ENCODE assay signal across 2 cellular contexts in the genomic region with DNA sequence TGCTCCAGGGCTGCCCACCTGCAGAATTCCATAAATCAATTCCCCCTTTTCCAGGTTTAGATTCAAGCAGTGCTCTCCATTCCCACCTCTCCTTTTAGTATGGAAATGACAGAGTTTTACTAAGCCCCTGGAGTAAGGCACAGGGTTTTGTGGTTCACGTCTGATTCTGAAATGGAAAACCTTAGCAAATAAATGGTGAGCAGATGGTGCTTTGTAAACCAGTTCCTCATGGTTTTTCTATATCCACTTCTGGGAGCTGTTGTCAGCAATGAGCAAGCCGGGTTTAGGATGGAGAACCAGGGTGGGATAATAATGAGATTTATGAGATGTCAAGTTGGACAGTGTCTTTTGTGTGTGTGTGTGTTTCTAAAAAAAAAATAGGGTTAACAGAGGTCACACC.
TF ChIP-seq lines count a peak whose summit lies in the region.

No MANE protein-coding gene starts in this region.

TF ChIP-seq in GM23338, 12 proteins besides CTCF, POLR2A, EP300 and RAD21 (continued from another document):
- TF ChIP-seq, protein P1, sequence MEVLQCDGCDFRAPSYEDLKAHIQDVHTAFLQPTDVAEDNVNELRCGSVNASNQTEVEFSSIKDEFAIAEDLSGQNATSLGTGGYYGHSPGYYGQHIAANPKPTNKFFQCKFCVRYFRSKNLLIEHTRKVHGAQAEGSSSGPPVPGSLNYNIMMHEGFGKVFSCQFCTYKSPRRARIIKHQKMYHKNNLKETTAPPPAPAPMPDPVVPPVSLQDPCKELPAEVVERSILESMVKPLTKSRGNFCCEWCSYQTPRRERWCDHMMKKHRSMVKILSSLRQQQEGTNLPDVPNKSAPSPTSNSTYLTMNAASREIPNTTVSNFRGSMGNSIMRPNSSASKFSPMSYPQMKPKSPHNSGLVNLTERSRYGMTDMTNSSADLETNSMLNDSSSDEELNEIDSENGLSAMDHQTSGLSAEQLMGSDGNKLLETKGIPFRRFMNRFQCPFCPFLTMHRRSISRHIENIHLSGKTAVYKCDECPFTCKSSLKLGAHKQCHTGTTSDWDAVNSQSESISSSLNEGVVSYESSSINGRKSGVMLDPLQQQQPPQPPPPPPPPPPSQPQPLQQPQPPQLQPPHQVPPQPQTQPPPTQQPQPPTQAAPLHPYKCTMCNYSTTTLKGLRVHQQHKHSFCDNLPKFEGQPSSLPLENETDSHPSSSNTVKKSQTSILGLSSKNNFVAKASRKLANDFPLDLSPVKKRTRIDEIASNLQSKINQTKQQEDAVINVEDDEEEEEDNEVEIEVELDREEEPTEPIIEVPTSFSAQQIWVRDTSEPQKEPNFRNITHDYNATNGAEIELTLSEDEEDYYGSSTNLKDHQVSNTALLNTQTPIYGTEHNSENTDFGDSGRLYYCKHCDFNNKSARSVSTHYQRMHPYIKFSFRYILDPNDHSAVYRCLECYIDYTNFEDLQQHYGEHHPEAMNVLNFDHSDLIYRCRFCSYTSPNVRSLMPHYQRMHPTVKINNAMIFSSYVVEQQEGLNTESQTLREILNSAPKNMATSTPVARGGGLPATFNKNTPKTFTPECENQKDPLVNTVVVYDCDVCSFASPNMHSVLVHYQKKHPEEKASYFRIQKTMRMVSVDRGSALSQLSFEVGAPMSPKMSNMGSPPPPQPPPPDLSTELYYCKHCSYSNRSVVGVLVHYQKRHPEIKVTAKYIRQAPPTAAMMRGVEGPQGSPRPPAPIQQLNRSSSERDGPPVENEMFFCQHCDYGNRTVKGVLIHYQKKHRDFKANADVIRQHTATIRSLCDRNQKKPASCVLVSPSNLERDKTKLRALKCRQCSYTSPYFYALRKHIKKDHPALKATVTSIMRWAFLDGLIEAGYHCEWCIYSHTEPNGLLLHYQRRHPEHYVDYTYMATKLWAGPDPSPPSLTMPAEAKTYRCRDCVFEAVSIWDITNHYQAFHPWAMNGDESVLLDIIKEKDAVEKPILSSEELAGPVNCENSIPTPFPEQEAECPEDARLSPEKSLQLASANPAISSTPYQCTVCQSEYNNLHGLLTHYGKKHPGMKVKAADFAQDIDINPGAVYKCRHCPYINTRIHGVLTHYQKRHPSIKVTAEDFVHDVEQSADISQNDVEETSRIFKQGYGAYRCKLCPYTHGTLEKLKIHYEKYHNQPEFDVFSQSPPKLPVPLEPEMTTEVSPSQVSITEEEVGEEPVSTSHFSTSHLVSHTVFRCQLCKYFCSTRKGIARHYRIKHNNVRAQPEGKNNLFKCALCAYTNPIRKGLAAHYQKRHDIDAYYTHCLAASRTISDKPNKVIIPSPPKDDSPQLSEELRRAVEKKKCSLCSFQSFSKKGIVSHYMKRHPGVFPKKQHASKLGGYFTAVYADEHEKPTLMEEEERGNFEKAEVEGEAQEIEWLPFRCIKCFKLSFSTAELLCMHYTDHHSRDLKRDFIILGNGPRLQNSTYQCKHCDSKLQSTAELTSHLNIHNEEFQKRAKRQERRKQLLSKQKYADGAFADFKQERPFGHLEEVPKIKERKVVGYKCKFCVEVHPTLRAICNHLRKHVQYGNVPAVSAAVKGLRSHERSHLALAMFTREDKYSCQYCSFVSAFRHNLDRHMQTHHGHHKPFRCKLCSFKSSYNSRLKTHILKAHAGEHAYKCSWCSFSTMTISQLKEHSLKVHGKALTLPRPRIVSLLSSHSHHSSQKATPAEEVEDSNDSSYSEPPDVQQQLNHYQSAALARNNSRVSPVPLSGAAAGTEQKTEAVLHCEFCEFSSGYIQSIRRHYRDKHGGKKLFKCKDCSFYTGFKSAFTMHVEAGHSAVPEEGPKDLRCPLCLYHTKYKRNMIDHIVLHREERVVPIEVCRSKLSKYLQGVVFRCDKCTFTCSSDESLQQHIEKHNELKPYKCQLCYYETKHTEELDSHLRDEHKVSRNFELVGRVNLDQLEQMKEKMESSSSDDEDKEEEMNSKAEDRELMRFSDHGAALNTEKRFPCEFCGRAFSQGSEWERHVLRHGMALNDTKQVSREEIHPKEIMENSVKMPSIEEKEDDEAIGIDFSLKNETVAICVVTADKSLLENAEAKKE (CRISPR knock-in tag; IDR thresholded peaks at IDR 0.05): no peak
- TF ChIP-seq JUNB (IDR thresholded peaks at IDR 0.05; ENCODE audit: unreplicated experiment) (no peak), ZNF331 (CRISPR knock-in tag; IDR thresholded peaks at IDR 0.05; ENCODE audit: low read depth) (no peak), EZH2phosphoT487 (IDR thresholded peaks at IDR 0.05; ENCODE audit: unreplicated experiment) (no peak), NANOG (IDR thresholded peaks at IDR 0.05; ENCODE audit: borderline replicate concordance) (no peak), ZNF114 (CRISPR knock-in tag; IDR thresholded peaks at IDR 0.05) (no peak)
- TF ChIP-seq, protein P2, sequence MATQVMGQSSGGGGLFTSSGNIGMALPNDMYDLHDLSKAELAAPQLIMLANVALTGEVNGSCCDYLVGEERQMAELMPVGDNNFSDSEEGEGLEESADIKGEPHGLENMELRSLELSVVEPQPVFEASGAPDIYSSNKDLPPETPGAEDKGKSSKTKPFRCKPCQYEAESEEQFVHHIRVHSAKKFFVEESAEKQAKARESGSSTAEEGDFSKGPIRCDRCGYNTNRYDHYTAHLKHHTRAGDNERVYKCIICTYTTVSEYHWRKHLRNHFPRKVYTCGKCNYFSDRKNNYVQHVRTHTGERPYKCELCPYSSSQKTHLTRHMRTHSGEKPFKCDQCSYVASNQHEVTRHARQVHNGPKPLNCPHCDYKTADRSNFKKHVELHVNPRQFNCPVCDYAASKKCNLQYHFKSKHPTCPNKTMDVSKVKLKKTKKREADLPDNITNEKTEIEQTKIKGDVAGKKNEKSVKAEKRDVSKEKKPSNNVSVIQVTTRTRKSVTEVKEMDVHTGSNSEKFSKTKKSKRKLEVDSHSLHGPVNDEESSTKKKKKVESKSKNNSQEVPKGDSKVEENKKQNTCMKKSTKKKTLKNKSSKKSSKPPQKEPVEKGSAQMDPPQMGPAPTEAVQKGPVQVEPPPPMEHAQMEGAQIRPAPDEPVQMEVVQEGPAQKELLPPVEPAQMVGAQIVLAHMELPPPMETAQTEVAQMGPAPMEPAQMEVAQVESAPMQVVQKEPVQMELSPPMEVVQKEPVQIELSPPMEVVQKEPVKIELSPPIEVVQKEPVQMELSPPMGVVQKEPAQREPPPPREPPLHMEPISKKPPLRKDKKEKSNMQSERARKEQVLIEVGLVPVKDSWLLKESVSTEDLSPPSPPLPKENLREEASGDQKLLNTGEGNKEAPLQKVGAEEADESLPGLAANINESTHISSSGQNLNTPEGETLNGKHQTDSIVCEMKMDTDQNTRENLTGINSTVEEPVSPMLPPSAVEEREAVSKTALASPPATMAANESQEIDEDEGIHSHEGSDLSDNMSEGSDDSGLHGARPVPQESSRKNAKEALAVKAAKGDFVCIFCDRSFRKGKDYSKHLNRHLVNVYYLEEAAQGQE (IDR thresholded peaks at IDR 0.05; ENCODE audit: unreplicated experiment): no peak

TF ChIP-seq in WTC11, 78 proteins besides CTCF, POLR2A, EP300 and RAD21 (continued from another document):
- TF ChIP-seq, protein P3, sequence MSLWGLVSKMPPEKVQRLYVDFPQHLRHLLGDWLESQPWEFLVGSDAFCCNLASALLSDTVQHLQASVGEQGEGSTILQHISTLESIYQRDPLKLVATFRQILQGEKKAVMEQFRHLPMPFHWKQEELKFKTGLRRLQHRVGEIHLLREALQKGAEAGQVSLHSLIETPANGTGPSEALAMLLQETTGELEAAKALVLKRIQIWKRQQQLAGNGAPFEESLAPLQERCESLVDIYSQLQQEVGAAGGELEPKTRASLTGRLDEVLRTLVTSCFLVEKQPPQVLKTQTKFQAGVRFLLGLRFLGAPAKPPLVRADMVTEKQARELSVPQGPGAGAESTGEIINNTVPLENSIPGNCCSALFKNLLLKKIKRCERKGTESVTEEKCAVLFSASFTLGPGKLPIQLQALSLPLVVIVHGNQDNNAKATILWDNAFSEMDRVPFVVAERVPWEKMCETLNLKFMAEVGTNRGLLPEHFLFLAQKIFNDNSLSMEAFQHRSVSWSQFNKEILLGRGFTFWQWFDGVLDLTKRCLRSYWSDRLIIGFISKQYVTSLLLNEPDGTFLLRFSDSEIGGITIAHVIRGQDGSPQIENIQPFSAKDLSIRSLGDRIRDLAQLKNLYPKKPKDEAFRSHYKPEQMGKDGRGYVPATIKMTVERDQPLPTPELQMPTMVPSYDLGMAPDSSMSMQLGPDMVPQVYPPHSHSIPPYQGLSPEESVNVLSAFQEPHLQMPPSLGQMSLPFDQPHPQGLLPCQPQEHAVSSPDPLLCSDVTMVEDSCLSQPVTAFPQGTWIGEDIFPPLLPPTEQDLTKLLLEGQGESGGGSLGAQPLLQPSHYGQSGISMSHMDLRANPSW (CRISPR knock-in tag; conservative IDR thresholded peaks at IDR 0.05; ENCODE audit: low read depth): no peak
- TF ChIP-seq FOXP1 (CRISPR knock-in tag; IDR thresholded peaks at IDR 0.05; ENCODE audit: borderline replicate concordance): no peak
- TF ChIP-seq NFE2L1 (CRISPR knock-in tag; IDR thresholded peaks at IDR 0.05): no peak
- no peak for TF ChIP-seq TCF7 (CRISPR knock-in tag; IDR thresholded peaks at IDR 0.05; ENCODE audit: low read depth)
- TF ChIP-seq TEAD4 (CRISPR knock-in tag; IDR thresholded peaks at IDR 0.05): no peak
- TF ChIP-seq ZNF121 (CRISPR knock-in tag; IDR thresholded peaks at IDR 0.05): no peak
- TF ChIP-seq RELA (CRISPR knock-in tag; IDR thresholded peaks at IDR 0.05; ENCODE audit: borderline replicate concordance): no peak
- TF ChIP-seq NR1H2 (CRISPR knock-in tag; IDR thresholded peaks at IDR 0.05): no peak
- TF ChIP-seq, protein P4, sequence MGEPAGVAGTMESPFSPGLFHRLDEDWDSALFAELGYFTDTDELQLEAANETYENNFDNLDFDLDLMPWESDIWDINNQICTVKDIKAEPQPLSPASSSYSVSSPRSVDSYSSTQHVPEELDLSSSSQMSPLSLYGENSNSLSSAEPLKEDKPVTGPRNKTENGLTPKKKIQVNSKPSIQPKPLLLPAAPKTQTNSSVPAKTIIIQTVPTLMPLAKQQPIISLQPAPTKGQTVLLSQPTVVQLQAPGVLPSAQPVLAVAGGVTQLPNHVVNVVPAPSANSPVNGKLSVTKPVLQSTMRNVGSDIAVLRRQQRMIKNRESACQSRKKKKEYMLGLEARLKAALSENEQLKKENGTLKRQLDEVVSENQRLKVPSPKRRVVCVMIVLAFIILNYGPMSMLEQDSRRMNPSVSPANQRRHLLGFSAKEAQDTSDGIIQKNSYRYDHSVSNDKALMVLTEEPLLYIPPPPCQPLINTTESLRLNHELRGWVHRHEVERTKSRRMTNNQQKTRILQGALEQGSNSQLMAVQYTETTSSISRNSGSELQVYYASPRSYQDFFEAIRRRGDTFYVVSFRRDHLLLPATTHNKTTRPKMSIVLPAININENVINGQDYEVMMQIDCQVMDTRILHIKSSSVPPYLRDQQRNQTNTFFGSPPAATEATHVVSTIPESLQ (CRISPR knock-in tag; IDR thresholded peaks at IDR 0.05): no peak
- TF ChIP-seq TP53 (CRISPR knock-in tag; IDR thresholded peaks at IDR 0.05): no peak
- TF ChIP-seq, protein P5, sequence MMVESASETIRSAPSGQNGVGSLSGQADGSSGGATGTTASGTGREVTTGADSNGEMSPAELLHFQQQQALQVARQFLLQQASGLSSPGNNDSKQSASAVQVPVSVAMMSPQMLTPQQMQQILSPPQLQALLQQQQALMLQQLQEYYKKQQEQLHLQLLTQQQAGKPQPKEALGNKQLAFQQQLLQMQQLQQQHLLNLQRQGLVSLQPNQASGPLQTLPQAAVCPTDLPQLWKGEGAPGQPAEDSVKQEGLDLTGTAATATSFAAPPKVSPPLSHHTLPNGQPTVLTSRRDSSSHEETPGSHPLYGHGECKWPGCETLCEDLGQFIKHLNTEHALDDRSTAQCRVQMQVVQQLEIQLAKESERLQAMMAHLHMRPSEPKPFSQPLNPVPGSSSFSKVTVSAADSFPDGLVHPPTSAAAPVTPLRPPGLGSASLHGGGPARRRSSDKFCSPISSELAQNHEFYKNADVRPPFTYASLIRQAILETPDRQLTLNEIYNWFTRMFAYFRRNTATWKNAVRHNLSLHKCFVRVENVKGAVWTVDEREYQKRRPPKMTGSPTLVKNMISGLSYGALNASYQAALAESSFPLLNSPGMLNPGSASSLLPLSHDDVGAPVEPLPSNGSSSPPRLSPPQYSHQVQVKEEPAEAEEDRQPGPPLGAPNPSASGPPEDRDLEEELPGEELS (CRISPR knock-in tag; IDR thresholded peaks at IDR 0.05): no peak
- no peak for TF ChIP-seq TEAD1 (CRISPR knock-in tag; IDR thresholded peaks at IDR 0.05)
- no peak for TF ChIP-seq SMAD4 (CRISPR knock-in tag; IDR thresholded peaks at IDR 0.05)
- no peak for TF ChIP-seq ELF4 (CRISPR knock-in tag; IDR thresholded peaks at IDR 0.05; ENCODE audit: low read depth)
- TF ChIP-seq ZBTB21 (CRISPR knock-in tag; IDR thresholded peaks at IDR 0.05; ENCODE audit: borderline replicate concordance): no peak
- TF ChIP-seq, protein P6, sequence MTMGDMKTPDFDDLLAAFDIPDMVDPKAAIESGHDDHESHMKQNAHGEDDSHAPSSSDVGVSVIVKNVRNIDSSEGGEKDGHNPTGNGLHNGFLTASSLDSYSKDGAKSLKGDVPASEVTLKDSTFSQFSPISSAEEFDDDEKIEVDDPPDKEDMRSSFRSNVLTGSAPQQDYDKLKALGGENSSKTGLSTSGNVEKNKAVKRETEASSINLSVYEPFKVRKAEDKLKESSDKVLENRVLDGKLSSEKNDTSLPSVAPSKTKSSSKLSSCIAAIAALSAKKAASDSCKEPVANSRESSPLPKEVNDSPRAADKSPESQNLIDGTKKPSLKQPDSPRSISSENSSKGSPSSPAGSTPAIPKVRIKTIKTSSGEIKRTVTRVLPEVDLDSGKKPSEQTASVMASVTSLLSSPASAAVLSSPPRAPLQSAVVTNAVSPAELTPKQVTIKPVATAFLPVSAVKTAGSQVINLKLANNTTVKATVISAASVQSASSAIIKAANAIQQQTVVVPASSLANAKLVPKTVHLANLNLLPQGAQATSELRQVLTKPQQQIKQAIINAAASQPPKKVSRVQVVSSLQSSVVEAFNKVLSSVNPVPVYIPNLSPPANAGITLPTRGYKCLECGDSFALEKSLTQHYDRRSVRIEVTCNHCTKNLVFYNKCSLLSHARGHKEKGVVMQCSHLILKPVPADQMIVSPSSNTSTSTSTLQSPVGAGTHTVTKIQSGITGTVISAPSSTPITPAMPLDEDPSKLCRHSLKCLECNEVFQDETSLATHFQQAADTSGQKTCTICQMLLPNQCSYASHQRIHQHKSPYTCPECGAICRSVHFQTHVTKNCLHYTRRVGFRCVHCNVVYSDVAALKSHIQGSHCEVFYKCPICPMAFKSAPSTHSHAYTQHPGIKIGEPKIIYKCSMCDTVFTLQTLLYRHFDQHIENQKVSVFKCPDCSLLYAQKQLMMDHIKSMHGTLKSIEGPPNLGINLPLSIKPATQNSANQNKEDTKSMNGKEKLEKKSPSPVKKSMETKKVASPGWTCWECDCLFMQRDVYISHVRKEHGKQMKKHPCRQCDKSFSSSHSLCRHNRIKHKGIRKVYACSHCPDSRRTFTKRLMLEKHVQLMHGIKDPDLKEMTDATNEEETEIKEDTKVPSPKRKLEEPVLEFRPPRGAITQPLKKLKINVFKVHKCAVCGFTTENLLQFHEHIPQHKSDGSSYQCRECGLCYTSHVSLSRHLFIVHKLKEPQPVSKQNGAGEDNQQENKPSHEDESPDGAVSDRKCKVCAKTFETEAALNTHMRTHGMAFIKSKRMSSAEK (CRISPR knock-in tag; IDR thresholded peaks at IDR 0.05; ENCODE audit: borderline replicate concordance): no peak
- no peak for TF ChIP-seq ZNF263 (CRISPR knock-in tag; IDR thresholded peaks at IDR 0.05; ENCODE audit: low read depth)
